In the genomic region with DNA sequence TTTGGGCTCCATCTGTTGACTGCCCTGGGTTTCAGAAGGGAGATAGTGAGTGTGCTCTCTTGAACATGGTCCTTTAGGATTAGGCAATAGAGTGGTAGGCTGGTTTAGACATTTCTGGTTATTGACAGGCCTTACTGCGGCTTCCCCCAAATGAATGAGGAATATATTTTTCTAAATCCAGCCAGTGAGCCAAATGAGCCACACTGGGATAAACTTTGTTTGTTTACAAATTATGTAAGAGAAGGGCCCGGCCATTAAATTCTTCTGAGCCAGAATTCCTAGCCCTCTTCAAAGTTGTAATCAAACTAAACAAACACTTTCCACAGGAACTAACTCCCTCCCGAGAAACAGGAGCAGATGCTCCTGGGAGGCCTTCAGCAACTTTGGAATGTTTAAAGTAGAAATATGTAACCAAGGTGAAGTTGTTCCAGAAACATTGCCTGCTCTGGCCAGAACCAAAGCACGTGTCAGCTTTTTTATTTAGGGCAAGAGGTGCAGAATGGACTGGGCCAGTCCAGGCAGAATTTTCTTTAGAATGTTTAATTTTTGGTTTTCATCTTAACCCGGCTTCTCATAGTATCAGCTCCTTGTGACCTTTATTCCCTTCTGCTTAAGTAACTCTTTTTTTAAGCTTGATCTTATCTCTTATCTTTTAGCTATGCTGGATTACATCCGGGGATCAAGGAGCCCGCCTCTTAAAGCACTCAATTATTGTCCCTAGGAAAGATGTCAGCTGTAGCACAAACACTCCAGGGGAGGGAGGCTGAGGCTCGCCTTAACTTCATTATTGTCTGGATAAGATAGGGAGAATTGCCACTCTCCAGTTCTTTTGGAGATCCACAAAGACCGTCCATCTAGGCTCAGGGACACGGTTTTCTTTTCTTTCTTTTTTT, we compare ENCODE assay signal across 10 cellular contexts. TPM values are rescaled to one million over a fixed set of nuclear protein-coding genes. Genes with fewer than 3 reads are reported as not detected.
DNase-seq lines count a peak whose midpoint lies in the region; ATAC-seq and TF ChIP-seq lines count a peak whose summit lies in the region.
"Had no signal": no experiment of that assay in that cellular context is flagged by ENCODE, and none has a peak within 500 bp of the region (broad histone marks: within the 10 kb centered on the region; RNA-seq: fewer than 3 reads in every experiment).

No MANE protein-coding gene starts in this region.

- no peak overlapping the region for H3K4me3 ChIP-seq in hepatocyte

- WGBS in hepatocyte (ENCODE audit: low lambda C conversion rate, missing lambda C conversion rate), result 14% methylated on average over 10 of the region's 10 CpGs

- TF ChIP-seq CTCF in hepatocyte (IDR thresholded peaks at IDR 0.05; ENCODE audit: poor library complexity) (peak; percentile 8), GM10266 (IDR thresholded peaks at IDR 0.05; ENCODE audit: control insufficient read depth, insufficient read depth, low read depth, missing control alignments) (no peak)

- H3K27ac ChIP-seq in hepatocyte, result peak overlapping the region; percentile 39

- no peaks in the 10 kb centered on the region for H3K27me3 ChIP-seq in hepatocyte

- no peaks in the 10 kb centered on the region for H3K9me2 ChIP-seq in hepatocyte (replicated peaks; ENCODE audit: insufficient read depth)

- in situ Hi-C loops in ACHN (cut with HindIII; ENCODE audit: low pct_ligation_motif_present, low pct_unique_long_range_greater_than_20kb, low sequenced_read_pairs), result no loop called here

- peak; percentile 35 for DNase-seq in ELF-1 (ENCODE audit: low read depth, low spot score)
- DNase-seq in amniotic epithelial cell (ENCODE audit: low read depth), result peak; percentile 37
- DNase-seq in hepatocyte (ENCODE audit: low spot score), result peak; percentile 58
- no peak for DNase-seq in sciatic nerve (ENCODE audit: low spot score)
- no peak for DNase-seq in NCI-H510A (lab: John Stamatoyannopoulos, UW)
- DNase-seq in ACHN, result no peak
- DNase-seq in GM10266 (ENCODE audit: extremely low spot score), result no peak
- DNase-seq: activated CD8-positive, alpha-beta T cell treated with anti-CD3 and anti-CD28 coated beads, Interleukin-2, amount 10 ng/mL, durations not matched to agents 7 days and 5 days; effector CD8-positive, alpha-beta T cell had no signal

- ATAC-seq in sciatic nerve, result peak; percentile 89
- no peak for ATAC-seq in HG03342 (IDR thresholded peaks at IDR 0.05; ENCODE audit: unreplicated experiment)
- ATAC-seq: activated CD8-positive, alpha-beta T cell treated with anti-CD3 and anti-CD28 coated beads, Interleukin-2, amount 10 ng/mL, durations not matched to agents 7 days and 5 days had no signal

- no peak overlapping the region for H2AFZ ChIP-seq in hepatocyte

- H3K9me3 ChIP-seq in hepatocyte (ENCODE audit: low read depth), result no peaks in the 10 kb centered on the region

- peaks cover 3% of the 10 kb centered on the region for H4K20me1 ChIP-seq in hepatocyte (ENCODE audit: insufficient read depth, poor library complexity, severe bottlenecking)

- H3K36me3 ChIP-seq in hepatocyte (replicated peaks; ENCODE audit: insufficient read depth, low read depth), result no peaks in the 10 kb centered on the region

- peaks cover 89% of the 10 kb centered on the region for H3K79me2 ChIP-seq in hepatocyte

- intact Hi-C loops in sciatic nerve (cut with DNase I), result no loop called here

- H3K4me1 ChIP-seq in hepatocyte (ENCODE audit: insufficient read depth), result peaks cover 31% of the 10 kb centered on the region

- peak overlapping the region; percentile 29 for H3K4me2 ChIP-seq in hepatocyte

RNA-seq across cellular contexts. Expression of gene ZNRF3, which starts 28.7 kb away (rescaled TPM):
- total RNA-seq in hepatocyte (7.9 and 8.9 TPM in 2 replicates), sciatic nerve (12.9 TPM)
- 12.8 and 14.7 TPM in 2 replicates for polyA plus RNA-seq in hepatocyte

Comparison
In these comparisons a context has a peak if more than half of its experiments do, and no peak if none do; other contexts are left out.
1. DNase-seq: peak in ELF-1 (single experiment), amniotic epithelial cell (single experiment) and hepatocyte (single experiment); none in sciatic nerve (single experiment), NCI-H510A (single experiment), ACHN (single experiment) and GM10266 (single experiment).